ENCODE assay signal across 1 cellular context in the genomic region with DNA sequence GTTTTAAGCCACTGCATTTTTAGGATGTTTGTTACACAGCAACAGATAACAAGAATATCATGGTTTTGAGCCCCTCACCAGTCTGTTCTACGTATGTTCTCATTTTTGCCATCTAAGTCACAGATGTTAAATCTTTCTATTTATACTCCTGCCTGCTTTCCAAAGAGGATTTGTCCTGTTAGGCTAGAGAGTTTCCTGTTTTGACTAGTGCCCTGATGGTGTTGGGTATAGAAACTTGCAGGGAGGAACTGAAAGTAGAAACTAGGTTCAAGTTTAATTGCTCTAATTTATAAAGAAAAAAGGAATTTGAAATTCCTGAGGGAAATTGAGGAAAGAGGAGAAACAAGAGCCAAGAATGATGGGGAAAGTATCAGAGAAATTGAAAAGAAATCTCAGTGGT.
TF ChIP-seq lines count a peak whose summit lies in the region.

No MANE protein-coding gene starts in this region.

TF ChIP-seq in GM23338, 12 proteins besides CTCF, POLR2A, EP300 and RAD21 (continued from another document):
- TF ChIP-seq, protein P1, sequence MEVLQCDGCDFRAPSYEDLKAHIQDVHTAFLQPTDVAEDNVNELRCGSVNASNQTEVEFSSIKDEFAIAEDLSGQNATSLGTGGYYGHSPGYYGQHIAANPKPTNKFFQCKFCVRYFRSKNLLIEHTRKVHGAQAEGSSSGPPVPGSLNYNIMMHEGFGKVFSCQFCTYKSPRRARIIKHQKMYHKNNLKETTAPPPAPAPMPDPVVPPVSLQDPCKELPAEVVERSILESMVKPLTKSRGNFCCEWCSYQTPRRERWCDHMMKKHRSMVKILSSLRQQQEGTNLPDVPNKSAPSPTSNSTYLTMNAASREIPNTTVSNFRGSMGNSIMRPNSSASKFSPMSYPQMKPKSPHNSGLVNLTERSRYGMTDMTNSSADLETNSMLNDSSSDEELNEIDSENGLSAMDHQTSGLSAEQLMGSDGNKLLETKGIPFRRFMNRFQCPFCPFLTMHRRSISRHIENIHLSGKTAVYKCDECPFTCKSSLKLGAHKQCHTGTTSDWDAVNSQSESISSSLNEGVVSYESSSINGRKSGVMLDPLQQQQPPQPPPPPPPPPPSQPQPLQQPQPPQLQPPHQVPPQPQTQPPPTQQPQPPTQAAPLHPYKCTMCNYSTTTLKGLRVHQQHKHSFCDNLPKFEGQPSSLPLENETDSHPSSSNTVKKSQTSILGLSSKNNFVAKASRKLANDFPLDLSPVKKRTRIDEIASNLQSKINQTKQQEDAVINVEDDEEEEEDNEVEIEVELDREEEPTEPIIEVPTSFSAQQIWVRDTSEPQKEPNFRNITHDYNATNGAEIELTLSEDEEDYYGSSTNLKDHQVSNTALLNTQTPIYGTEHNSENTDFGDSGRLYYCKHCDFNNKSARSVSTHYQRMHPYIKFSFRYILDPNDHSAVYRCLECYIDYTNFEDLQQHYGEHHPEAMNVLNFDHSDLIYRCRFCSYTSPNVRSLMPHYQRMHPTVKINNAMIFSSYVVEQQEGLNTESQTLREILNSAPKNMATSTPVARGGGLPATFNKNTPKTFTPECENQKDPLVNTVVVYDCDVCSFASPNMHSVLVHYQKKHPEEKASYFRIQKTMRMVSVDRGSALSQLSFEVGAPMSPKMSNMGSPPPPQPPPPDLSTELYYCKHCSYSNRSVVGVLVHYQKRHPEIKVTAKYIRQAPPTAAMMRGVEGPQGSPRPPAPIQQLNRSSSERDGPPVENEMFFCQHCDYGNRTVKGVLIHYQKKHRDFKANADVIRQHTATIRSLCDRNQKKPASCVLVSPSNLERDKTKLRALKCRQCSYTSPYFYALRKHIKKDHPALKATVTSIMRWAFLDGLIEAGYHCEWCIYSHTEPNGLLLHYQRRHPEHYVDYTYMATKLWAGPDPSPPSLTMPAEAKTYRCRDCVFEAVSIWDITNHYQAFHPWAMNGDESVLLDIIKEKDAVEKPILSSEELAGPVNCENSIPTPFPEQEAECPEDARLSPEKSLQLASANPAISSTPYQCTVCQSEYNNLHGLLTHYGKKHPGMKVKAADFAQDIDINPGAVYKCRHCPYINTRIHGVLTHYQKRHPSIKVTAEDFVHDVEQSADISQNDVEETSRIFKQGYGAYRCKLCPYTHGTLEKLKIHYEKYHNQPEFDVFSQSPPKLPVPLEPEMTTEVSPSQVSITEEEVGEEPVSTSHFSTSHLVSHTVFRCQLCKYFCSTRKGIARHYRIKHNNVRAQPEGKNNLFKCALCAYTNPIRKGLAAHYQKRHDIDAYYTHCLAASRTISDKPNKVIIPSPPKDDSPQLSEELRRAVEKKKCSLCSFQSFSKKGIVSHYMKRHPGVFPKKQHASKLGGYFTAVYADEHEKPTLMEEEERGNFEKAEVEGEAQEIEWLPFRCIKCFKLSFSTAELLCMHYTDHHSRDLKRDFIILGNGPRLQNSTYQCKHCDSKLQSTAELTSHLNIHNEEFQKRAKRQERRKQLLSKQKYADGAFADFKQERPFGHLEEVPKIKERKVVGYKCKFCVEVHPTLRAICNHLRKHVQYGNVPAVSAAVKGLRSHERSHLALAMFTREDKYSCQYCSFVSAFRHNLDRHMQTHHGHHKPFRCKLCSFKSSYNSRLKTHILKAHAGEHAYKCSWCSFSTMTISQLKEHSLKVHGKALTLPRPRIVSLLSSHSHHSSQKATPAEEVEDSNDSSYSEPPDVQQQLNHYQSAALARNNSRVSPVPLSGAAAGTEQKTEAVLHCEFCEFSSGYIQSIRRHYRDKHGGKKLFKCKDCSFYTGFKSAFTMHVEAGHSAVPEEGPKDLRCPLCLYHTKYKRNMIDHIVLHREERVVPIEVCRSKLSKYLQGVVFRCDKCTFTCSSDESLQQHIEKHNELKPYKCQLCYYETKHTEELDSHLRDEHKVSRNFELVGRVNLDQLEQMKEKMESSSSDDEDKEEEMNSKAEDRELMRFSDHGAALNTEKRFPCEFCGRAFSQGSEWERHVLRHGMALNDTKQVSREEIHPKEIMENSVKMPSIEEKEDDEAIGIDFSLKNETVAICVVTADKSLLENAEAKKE (CRISPR knock-in tag; IDR thresholded peaks at IDR 0.05) = no peak
- no peak for TF ChIP-seq EZH2phosphoT487 (IDR thresholded peaks at IDR 0.05; ENCODE audit: unreplicated experiment)
